10 cellular contexts compared by ENCODE assay signal in the genomic region with DNA sequence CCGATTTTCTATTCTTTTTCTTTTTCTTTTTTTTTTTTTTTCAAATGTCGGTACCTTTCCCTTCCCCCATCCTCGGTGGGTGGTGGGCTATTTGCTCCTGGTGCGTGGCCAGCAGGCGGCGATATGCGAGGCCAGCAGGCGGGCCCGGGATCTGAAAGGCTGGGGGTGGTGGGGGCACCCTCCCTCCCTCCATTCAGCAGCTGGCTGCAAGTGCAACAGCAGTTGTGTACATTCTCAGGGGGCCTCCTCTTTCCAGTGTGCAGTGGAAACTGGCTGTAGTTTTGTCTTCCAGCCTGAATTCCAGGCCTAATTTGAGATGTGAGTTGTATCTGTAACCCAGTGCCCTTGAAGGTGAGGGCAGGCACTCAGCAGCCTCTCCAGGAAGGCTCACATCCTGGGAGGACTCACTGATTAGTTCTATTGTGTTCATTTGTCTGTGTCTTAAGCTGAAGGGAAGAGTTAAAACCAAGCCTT. TPM values are rescaled to one million over a fixed set of nuclear protein-coding genes. Genes with fewer than 3 reads are reported as not detected.
DNase-seq lines count a peak whose midpoint lies in the region; ATAC-seq, FAIRE-seq and TF ChIP-seq lines count a peak whose summit lies in the region.
"Had no signal": no experiment of that assay in that cellular context is flagged by ENCODE, and none has a peak within 500 bp of the region (broad histone marks: within the 10 kb centered on the region; RNA-seq: fewer than 3 reads in every experiment).

No MANE protein-coding gene starts in this region.

- H3K36me3 ChIP-seq in BLaER1 treated with 17β-estradiol and CSF1 and Interleukin-3, amounts not matched to agents 10 nM and 100 nM = peaks cover 0 to 13% (median 0%) of the 10 kb centered on the region in 11 experiments; a peak in 3 of 22 replicates
- H3K36me3 ChIP-seq in GM23338 (ENCODE audit: insufficient read depth) (peaks cover 39% of the 10 kb centered on the region), astrocyte (ENCODE audit: insufficient read depth, low read length) (no peaks in the 10 kb centered on the region), pancreas (no peaks in the 10 kb centered on the region)

- peaks cover 45% of the 10 kb centered on the region for H3K4me1 Mint-ChIP-seq in GM23338
- H3K4me1 Mint-ChIP-seq in astrocyte (ENCODE audit: low read depth, unreplicated experiment) = no peaks in the 10 kb centered on the region
- H3K4me1 Mint-ChIP-seq in mesothelial cell of epicardium = peaks cover 39% of the 10 kb centered on the region

- H3K79me2 ChIP-seq in GM23338 (replicated peaks; ENCODE audit: insufficient read depth) (peaks cover 80% of the 10 kb centered on the region), astrocyte (ENCODE audit: insufficient read depth, low read length) (no peaks in the 10 kb centered on the region)

- intact Hi-C loops in pancreas (cut with DNase I) = loop anchor here in 1 of 3 donors (5.0 kb wide), 1 partner anchor 339 kb away; no protein-coding TSS in a partner anchor

- peak overlapping the region; percentile 95 for H3K27ac Mint-ChIP-seq in GM23338
- peak overlapping the region; percentile 13 for H3K27ac Mint-ChIP-seq in astrocyte (ENCODE audit: unreplicated experiment)
- H3K27ac Mint-ChIP-seq in mesothelial cell of epicardium = peak overlapping the region; percentile 92
- H3K27ac Mint-ChIP-seq: activated naive CD8-positive, alpha-beta T cell treated with anti-CD3 and anti-CD28 coated beads, Interleukin-2, amount 10 ng/mL, durations not matched to agents 7 days and 5 days; HFFc6 had no signal

- ATAC-seq in GM23338 = peak; percentile 1; the same call in 1 of the 3 replicates
- no peak for ATAC-seq in pancreas
- ATAC-seq in HG02840 (IDR thresholded peaks at IDR 0.05; ENCODE audit: low FRiP score, unreplicated experiment) = no peak

- no peaks in the 10 kb centered on the region for H3K9me2 ChIP-seq in GM23338 (ENCODE audit: insufficient read depth)

- WGBS in pancreas, 2 donors = 8 to 10% methylated on average over 9 of the region's 9 CpGs

- peaks cover 0 to 32% (median 26%) of the 10 kb centered on the region in 11 experiments; a peak in 13 of 22 replicates for H4K20me1 ChIP-seq in BLaER1 treated with 17β-estradiol and CSF1 and Interleukin-3, amounts not matched to agents 10 nM and 100 nM
- H4K20me1 ChIP-seq in GM23338 (replicated peaks; ENCODE audit: insufficient read depth) (peaks cover 32% of the 10 kb centered on the region), astrocyte (ENCODE audit: insufficient read depth, low read length) (no peaks in the 10 kb centered on the region)

- H2AFZ ChIP-seq in GM23338 = no peak overlapping the region
- H2AFZ ChIP-seq in astrocyte (ENCODE audit: low read depth, low read length) = no peak overlapping the region

- peak overlapping the region; percentile 58 to 72 (median 66); a peak in 14 of 20 replicates for H3K4me3 ChIP-seq in BLaER1 treated with 17β-estradiol and CSF1 and Interleukin-3, amounts not matched to agents 10 nM and 100 nM
- H3K4me3 ChIP-seq in GM23338 (peak overlapping the region; percentile 100), astrocyte (ENCODE audit: insufficient read depth, low read depth, low read length) (no peak overlapping the region), pancreas (no peak overlapping the region)

- H3K9me3 ChIP-seq in BLaER1 treated with 17β-estradiol and CSF1 and Interleukin-3, amounts not matched to agents 10 nM and 100 nM (replicated peaks in 1 of 11) = no peaks in the 10 kb centered on the region
- no peaks in the 10 kb centered on the region for H3K9me3 ChIP-seq in astrocyte (ENCODE audit: insufficient read depth, low read depth, low read length)
- no peaks in the 10 kb centered on the region for H3K9me3 ChIP-seq in pancreas

- peaks cover 37% of the 10 kb centered on the region for H3F3A ChIP-seq in GM23338 (replicated peaks; ENCODE audit: low read depth)

- peaks cover 4% of the 10 kb centered on the region; the same call in 2 of the 3 replicates for H3K9me3 Mint-ChIP-seq in GM23338
- H3K9me3 Mint-ChIP-seq in astrocyte (ENCODE audit: unreplicated experiment) = no peaks in the 10 kb centered on the region
- H3K9me3 Mint-ChIP-seq in mesothelial cell of epicardium = no peaks in the 10 kb centered on the region
- H3K9me3 Mint-ChIP-seq: activated naive CD8-positive, alpha-beta T cell treated with anti-CD3 and anti-CD28 coated beads, Interleukin-2, amount 10 ng/mL, durations not matched to agents 7 days and 5 days; HFFc6 had no signal

- DNase-seq in GM23338 (ENCODE audit: low spot score) (peak; percentile 73), astrocyte (ENCODE audit: low read depth) (no peak), mesothelial cell of epicardium (ENCODE audit: low spot score in 2 of 2, unreplicated experiment in 2 of 2) (peak; percentile 56 to 74), activated gamma-delta T cell treated with Interleukin-2 at 50 U/mL for 16 hours (no peak), pancreas (no peak), NCI-H1436 treated with DMSO at 0.1 percent for 48 hours (lab: John Stamatoyannopoulos, UW) (no peak)
- DNase-seq: activated naive CD8-positive, alpha-beta T cell treated with anti-CD3 and anti-CD28 coated beads, Interleukin-2, amount 10 ng/mL, durations not matched to agents 7 days and 5 days; HFFc6 had no signal

- no peak overlapping the region for H3K27ac ChIP-seq in BLaER1 treated with 17β-estradiol and CSF1 and Interleukin-3, amounts not matched to agents 10 nM and 100 nM
- H3K27ac ChIP-seq in GM23338 (ENCODE audit: low read depth) (peak overlapping the region; percentile 84; the same call in 1 of the 2 replicates), astrocyte (ENCODE audit: low read depth, low read length) (no peak overlapping the region), pancreas (no peak overlapping the region)

- peaks cover 33 to 53% (median 40%) of the 10 kb centered on the region in 11 experiments for H3K27me3 ChIP-seq in BLaER1 treated with 17β-estradiol and CSF1 and Interleukin-3, amounts not matched to agents 10 nM and 100 nM
- H3K27me3 ChIP-seq in GM23338 (ENCODE audit: insufficient read depth) (no peaks in the 10 kb centered on the region), astrocyte (ENCODE audit: insufficient read depth, low read length) (peaks cover 32% of the 10 kb centered on the region), pancreas (peaks cover 0 to 19% (median 0%) of the 10 kb centered on the region in 4 donors)

- H3K4me3 Mint-ChIP-seq in GM23338 = peak overlapping the region; percentile 97
- H3K4me3 Mint-ChIP-seq in astrocyte (ENCODE audit: unreplicated experiment) = peak overlapping the region; percentile 75
- H3K4me3 Mint-ChIP-seq in mesothelial cell of epicardium = peak overlapping the region; percentile 85
- H3K4me3 Mint-ChIP-seq: HFFc6 had no signal

- H3K9ac ChIP-seq in BLaER1 treated with 17β-estradiol and CSF1 and Interleukin-3, amounts not matched to agents 10 nM and 100 nM = peak overlapping the region in 5 of 11 experiments; percentile 16 to 76 (median 74); a peak in 6 of 22 replicates
- H3K9ac ChIP-seq in astrocyte (ENCODE audit: low read length) = no peak overlapping the region

- FAIRE-seq in astrocyte (lab: Jason Lieb, UNC) (no peak), pancreas (lab: Jason Lieb, UNC) (no peak)

- H3K27me3 Mint-ChIP-seq in GM23338 (ENCODE audit: insufficient read depth, low read depth, poor library complexity) (peaks cover 38% of the 10 kb centered on the region), astrocyte (ENCODE audit: low read depth, unreplicated experiment) (peaks cover 10% of the 10 kb centered on the region), mesothelial cell of epicardium (ENCODE audit: low read depth) (no peaks in the 10 kb centered on the region)

- H3K36me3 Mint-ChIP-seq in GM23338 (ENCODE audit: low read depth) (peaks cover 71% of the 10 kb centered on the region), astrocyte (ENCODE audit: low read depth, unreplicated experiment) (no peaks in the 10 kb centered on the region), mesothelial cell of epicardium (peaks cover 21% of the 10 kb centered on the region)
- H3K36me3 Mint-ChIP-seq: activated naive CD8-positive, alpha-beta T cell treated with anti-CD3 and anti-CD28 coated beads, Interleukin-2, amount 10 ng/mL, durations not matched to agents 7 days and 5 days had no signal

- peak overlapping the region; percentile 97 to 100 (median 100) for H3K4me2 ChIP-seq in BLaER1 treated with 17β-estradiol and CSF1 and Interleukin-3, amounts not matched to agents 10 nM and 100 nM
- H3K4me2 ChIP-seq in GM23338 = peak overlapping the region; percentile 100
- no peak overlapping the region for H3K4me2 ChIP-seq in astrocyte (ENCODE audit: low read length)

- TF ChIP-seq CTCF in GM23338 (conservative IDR thresholded peaks at IDR 0.05; ENCODE audit: low read depth in 2 of 2) (peak; percentile 77 to 78), astrocyte (IDR thresholded peaks at IDR 0.05; ENCODE audit: insufficient read depth, low read depth, low read length) (peak; percentile 14), mesothelial cell of epicardium (IDR thresholded peaks at IDR 0.05; ENCODE audit: unreplicated experiment) (peak; percentile 80), pancreas (IDR thresholded peaks at IDR 0.05) (no peak)

- peaks cover 20 to 50% (median 44%) of the 10 kb centered on the region in 10 experiments for H3K4me1 ChIP-seq in BLaER1 treated with 17β-estradiol and CSF1 and Interleukin-3, amounts not matched to agents 10 nM and 100 nM
- H3K4me1 ChIP-seq in GM23338 (ENCODE audit: insufficient read depth) (peaks cover 41% of the 10 kb centered on the region), astrocyte (ENCODE audit: insufficient read depth, low read length) (no peaks in the 10 kb centered on the region), pancreas (peaks cover 0 to 16% (median 4%) of the 10 kb centered on the region in 3 donors)

TF ChIP-seq in GM23338, 12 proteins besides CTCF, POLR2A, EP300 and RAD21:
- TF ChIP-seq NANOG (IDR thresholded peaks at IDR 0.05; ENCODE audit: borderline replicate concordance) = no peak
- TF ChIP-seq POLR2AphosphoS5 (IDR thresholded peaks at IDR 0.05; ENCODE audit: low read depth) = peak; percentile 27; the same call in 1 of the 2 replicates

RNA-seq across cellular contexts. Expression of a gene that starts 3.1 kb away (rescaled TPM):
- total RNA-seq in GM23338 (2014; rRNA removed; shearing (Covaris generic)) = 145 and 161 TPM in 2 replicates
- polyA plus RNA-seq in GM23338 (2016; fragmentation: Nextera tagmentation; extraction: Ambion mirVana) (50.8 and 60.8 TPM in 2 replicates), pancreas (under 1 TPM; 0.11 to 0.75 TPM)
- total RNA-seq in astrocyte (2.1 and 2.6 TPM in 2 replicates), mesothelial cell of epicardium (69.1 to 79.4 TPM (median 72.5 TPM) in 3 replicates), pancreas (under 1 TPM; 0.09 to 0.37 (median 0.17) TPM)
- total RNA-seq: activated naive CD8-positive, alpha-beta T cell treated with anti-CD3 and anti-CD28 coated beads, Interleukin-2, amount 10 ng/mL, durations not matched to agents 7 days and 5 days; HFFc6 had no signal

Comparison
In these comparisons a context has a peak if more than half of its experiments do, and no peak if none do; other contexts are left out.
1. H3K4me3 ChIP-seq: peak in BLaER1 treated with 17β-estradiol and CSF1 and Interleukin-3, amounts not matched to agents 10 nM and 100 nM (10 of 10) and GM23338 (single experiment); none in astrocyte (single experiment) and pancreas (0 of 4).
2. DNase-seq: peak in GM23338 (single experiment) and mesothelial cell of epicardium (2 of 2); none in astrocyte (single experiment), activated gamma-delta T cell treated with Interleukin-2 at 50 U/mL for 16 hours (single experiment), pancreas (0 of 6) and NCI-H1436 treated with DMSO at 0.1 percent for 48 hours (single experiment).
3. H3K27ac Mint-ChIP-seq: peak in every context shown above with its lines; median percentile 95 in GM23338; 92 in mesothelial cell of epicardium; 13 in astrocyte.
4. CTCF ChIP-seq: peak in GM23338 (2 of 2), astrocyte (single experiment) and mesothelial cell of epicardium (single experiment); none in pancreas (0 of 4).
5. RNA of a gene that starts 3.1 kb away (total RNA-seq): 145 to 161 TPM in GM23338 and 69.1 to 79.4 TPM in mesothelial cell of epicardium; 2.1 to 2.6 TPM in astrocyte and 0.09 to 0.37 TPM in pancreas; every median in the first group is over 10 times any median in the second.
6. Peak in every context shown above with its lines, with median percentiles within 50 percentile points of each other: H3K4me3 Mint-ChIP-seq.